Comparison of ENCODE assay signal across 13 cellular contexts in the genomic region with DNA sequence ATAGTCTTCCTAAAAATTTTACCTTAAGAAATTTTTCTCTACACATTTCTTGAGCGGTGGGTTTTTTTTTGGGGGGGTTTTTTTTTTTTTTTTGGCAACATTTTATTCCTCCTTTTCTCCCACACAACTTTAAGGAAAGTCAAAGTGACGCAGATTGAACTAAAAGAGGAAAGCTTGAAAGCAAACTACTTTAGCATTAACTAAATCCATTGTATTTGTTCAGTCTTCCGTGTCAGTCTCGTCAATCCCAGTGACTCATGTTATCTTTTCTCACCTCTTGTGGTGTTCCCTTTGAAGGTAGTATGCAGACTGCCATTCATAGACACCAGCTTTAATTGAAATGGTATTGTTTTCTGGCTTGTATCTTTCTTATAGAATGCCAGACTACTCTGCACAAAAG. TPM values are rescaled to one million over a fixed set of nuclear protein-coding genes. Genes with fewer than 3 reads are reported as not detected.
DNase-seq lines count a peak whose midpoint lies in the region; TF ChIP-seq lines count a peak whose summit lies in the region.
"Had no signal": no experiment of that assay in that cellular context is flagged by ENCODE, and none has a peak within 500 bp of the region (broad histone marks: within the 10 kb centered on the region; RNA-seq: fewer than 3 reads in every experiment).

No MANE protein-coding gene starts in this region.

- H3K27me3 ChIP-seq in trophoblast cell (ENCODE audit: insufficient read depth, low read length) (no peaks in the 10 kb centered on the region), osteoblast (ENCODE audit: insufficient read depth, low read length) (no peaks in the 10 kb centered on the region)
- H3K27me3 ChIP-seq: tibial artery had no signal

- H4K12ac ChIP-seq in trophoblast cell (ENCODE audit: low read depth, low read length), result no peak overlapping the region

- no peak overlapping the region for H2AK5ac ChIP-seq in trophoblast cell (ENCODE audit: low read length)

- H4K8ac ChIP-seq in trophoblast cell (ENCODE audit: low read depth, low read length), result no peak overlapping the region

- no peak overlapping the region for H2AFZ ChIP-seq in trophoblast cell (ENCODE audit: insufficient read depth, low read length, poor library complexity)
- H2AFZ ChIP-seq in osteoblast (ENCODE audit: low read length), result no peak overlapping the region

- H3K4me2 ChIP-seq in trophoblast cell (ENCODE audit: low read length) (no peak overlapping the region), osteoblast (ENCODE audit: insufficient read depth, low read length) (no peak overlapping the region)
- H3K4me2 ChIP-seq: KMS-11 had no signal

- TF ChIP-seq CTCF in 22Rv1 (IDR thresholded peaks at IDR 0.05), result no peak
- TF ChIP-seq CTCF in GM13977 (IDR thresholded peaks at IDR 0.05; ENCODE audit: extremely low read depth, insufficient read depth, missing control alignments), result no peak
- no peak for TF ChIP-seq CTCF in osteoblast (IDR thresholded peaks at IDR 0.05; ENCODE audit: extremely low read depth, low read depth, low read length)

- DNase-seq in GM13977 (ENCODE audit: low spot score), result peak; percentile 43
- peak; percentile 23 for DNase-seq in NCI-H510A (lab: John Stamatoyannopoulos, UW)
- peak; percentile 55 for DNase-seq in epithelial cell of prostate (ENCODE audit: low read depth, low spot score)
- DNase-seq in stimulated activated CD4-positive, alpha-beta T cell treated with anti-CD3 and anti-CD28 coated beads, Interleukin-2, amount 100 ng/mL, for 48 hours, result no peak
- no peak for DNase-seq in trophoblast cell
- DNase-seq in activated CD4-positive, CD25-positive, alpha-beta regulatory T cell treated with anti-CD3 and anti-CD28 coated beads, Interleukin-2, amount 50 U/mL, for 72 hours, result no peak
- no peak for DNase-seq in osteoblast (ENCODE audit: insufficient read length, low spot score, missing footprints)
- DNase-seq: glutamatergic neuron, NCI-H1694, T-helper 1 cell, tibial artery had no signal

- H3K4me1 ChIP-seq in trophoblast cell (ENCODE audit: control insufficient read depth in 1 of 2, insufficient read depth in 2 of 2, low read length in 2 of 2) (peaks cover 2 to 3% of the 10 kb centered on the region in 2 experiments), osteoblast (ENCODE audit: insufficient read depth, low read length) (peaks cover 15% of the 10 kb centered on the region)
- H3K4me1 ChIP-seq: tibial artery had no signal

- H3K79me2 ChIP-seq in trophoblast cell (ENCODE audit: control insufficient read depth, insufficient read depth, low read length, poor library complexity) (no peaks in the 10 kb centered on the region), osteoblast (ENCODE audit: insufficient read depth, low read length) (no peaks in the 10 kb centered on the region)

- H3K79me1 ChIP-seq in trophoblast cell (ENCODE audit: low read length), result no peaks in the 10 kb centered on the region

- no peak overlapping the region for H2BK120ac ChIP-seq in trophoblast cell (ENCODE audit: insufficient read depth, low read length, poor library complexity)

- H4K91ac ChIP-seq in trophoblast cell (ENCODE audit: low read depth, low read length), result no peak overlapping the region

- no peaks in the 10 kb centered on the region for H4K20me1 ChIP-seq in osteoblast (ENCODE audit: insufficient read depth, low read length)

- H2BK5ac ChIP-seq in trophoblast cell (ENCODE audit: low read depth, low read length, poor library complexity), result no peak overlapping the region

- H3K27ac ChIP-seq in 22Rv1, result 0 out of 2 replicates have a peak overlapping the region, but pooled peaks have one; percentile 7
- H3K27ac ChIP-seq in epithelial cell of prostate, result peak overlapping the region; percentile 48
- H3K27ac ChIP-seq in trophoblast cell (ENCODE audit: low read depth, low read length), result no peak overlapping the region
- H3K27ac ChIP-seq in osteoblast (ENCODE audit: low read depth, low read length), result no peak overlapping the region
- H3K27ac ChIP-seq: KMS-11, tibial artery had no signal

- H3K14ac ChIP-seq in trophoblast cell (ENCODE audit: low read length), result no peak overlapping the region

- no peak overlapping the region for H3K4me3 ChIP-seq in trophoblast cell (ENCODE audit: low read depth, low read length)
- H3K4me3 ChIP-seq in osteoblast (ENCODE audit: insufficient read depth, low read length), result no peak overlapping the region
- H3K4me3 ChIP-seq: tibial artery had no signal

- no peak overlapping the region for H3K18ac ChIP-seq in trophoblast cell (ENCODE audit: low read length)

- no peak overlapping the region for H3K23ac ChIP-seq in trophoblast cell (ENCODE audit: low read length)

- H2BK12ac ChIP-seq in trophoblast cell (ENCODE audit: low read length), result no peak overlapping the region

- no peak overlapping the region for H3K4ac ChIP-seq in trophoblast cell (ENCODE audit: low read depth, low read length)

- no peak overlapping the region for H3K9ac ChIP-seq in trophoblast cell (ENCODE audit: low read length)
- H3K9ac ChIP-seq: KMS-11 had no signal

- H3K9me3 ChIP-seq in trophoblast cell (ENCODE audit: insufficient read depth, low read depth, low read length) (no peaks in the 10 kb centered on the region), osteoblast (ENCODE audit: low read depth, low read length) (no peaks in the 10 kb centered on the region)
- H3K9me3 ChIP-seq: tibial artery had no signal

- WGBS in trophoblast cell (ENCODE audit: extremely low coverage, insufficient coverage, insufficient read length), result no CpG with 5 or more reads among the region's 4 CpGs

- in situ Hi-C loops in GM13977 (cut with MboI; ENCODE audit: low pct_unique_long_range_greater_than_20kb, low sequenced_read_pairs, unreplicated experiment), result no loop called here

- H3K36me3 ChIP-seq in trophoblast cell (ENCODE audit: control insufficient read depth in 1 of 2, insufficient read depth in 2 of 2, low read length in 2 of 2) (peaks cover 14 to 17% of the 10 kb centered on the region in 2 experiments), osteoblast (ENCODE audit: insufficient read depth, low read length) (peaks cover 35% of the 10 kb centered on the region)

RNA-seq across cellular contexts. Expression of gene TADA2A, which starts 39.3 kb away (rescaled TPM):
- 14.1 and 14.8 TPM in 2 replicates for polyA plus RNA-seq in trophoblast cell (2013)
- 18.6 and 21.4 TPM in 2 replicates for total RNA-seq in osteoblast

RNA-seq across cellular contexts. Expression of gene ACACA, which starts 39.4 kb away (rescaled TPM):
- polyA plus RNA-seq in trophoblast cell (2013), result 38.4 and 39.4 TPM in 2 replicates
- 78.9 and 86.6 TPM in 2 replicates for total RNA-seq in osteoblast

RNA-seq across cellular contexts. Expression of gene DUSP14, which starts 43.7 kb away (rescaled TPM):
- polyA plus RNA-seq in trophoblast cell (2013), result 40.4 and 42.7 TPM in 2 replicates
- total RNA-seq in osteoblast, result 79.3 and 97.7 TPM in 2 replicates

Comparison
In these comparisons a context has a peak if more than half of its experiments do, and no peak if none do; other contexts are left out.
1. H3K27ac ChIP-seq: peak in 22Rv1 (single experiment) and epithelial cell of prostate (single experiment); none in trophoblast cell (single experiment) and osteoblast (single experiment).
2. DNase-seq: peak in GM13977 (single experiment), NCI-H510A (single experiment) and epithelial cell of prostate (single experiment); none in stimulated activated CD4-positive, alpha-beta T cell treated with anti-CD3 and anti-CD28 coated beads, Interleukin-2, amount 100 ng/mL, for 48 hours (0 of 2), trophoblast cell (0 of 2), activated CD4-positive, CD25-positive, alpha-beta regulatory T cell treated with anti-CD3 and anti-CD28 coated beads, Interleukin-2, amount 50 U/mL, for 72 hours (single experiment) and osteoblast (single experiment).